In genomic region chrX:53071604-53072417, GRCh38 we compare ENCODE assay signal across 8 cellular contexts. TPM values are rescaled to one million over a fixed set of nuclear protein-coding genes. Genes with fewer than 3 reads are reported as not detected.
DNase-seq lines count a peak whose midpoint lies in the region; ATAC-seq and TF ChIP-seq lines count a peak whose summit lies in the region.

No MANE protein-coding gene starts in this region.

- H3K9me3 ChIP-seq in muscle layer of colon (ENCODE audit: low read length) (no peaks in the 10 kb centered on the region), subcutaneous abdominal adipose tissue (ENCODE audit: control insufficient read depth in 5 of 5, low read length in 5 of 5) (peaks cover 0 to 4% (median 3%) of the 10 kb centered on the region in 5 donors)

- H3K9ac ChIP-seq in muscle layer of colon (ENCODE audit: low read length) (peak overlapping the region; percentile 53), subcutaneous abdominal adipose tissue (ENCODE audit: low read length in 5 of 5) (peak overlapping the region in 1 of 5 donors; percentile 23)

- peak overlapping the region; percentile 53 for H3K4me3 ChIP-seq in epithelial cell of proximal tubule (ENCODE audit: low read depth, low read length)
- peak overlapping the region in 1 of 2 donors; percentile 61 for H3K4me3 ChIP-seq in muscle layer of colon (ENCODE audit: low read depth in 1 of 2, low read length in 2 of 2)
- H3K4me3 ChIP-seq in subcutaneous abdominal adipose tissue (ENCODE audit: low read depth in 1 of 5, low read length in 5 of 5) = peak overlapping the region; percentile 48 to 71 (median 60)

- ATAC-seq in GM19372 (IDR thresholded peaks at IDR 0.05; ENCODE audit: low read depth, unreplicated experiment) (peak; percentile 80), HG03460 (IDR thresholded peaks at IDR 0.05; ENCODE audit: unreplicated experiment) (peak; percentile 83)

- DNase-seq in Caki2 (ENCODE audit: low read depth) = peak; percentile 56
- peak; percentile 57 for DNase-seq in NCI-H748 treated with DMSO at 0.1 percent for 48 hours (lab: John Stamatoyannopoulos, UW)
- DNase-seq in activated CD8-positive, alpha-beta memory T cell treated with anti-CD3 and anti-CD28 coated beads, Interleukin-2, amount 50 U/mL, for 48 hours = peak; percentile 69
- DNase-seq in epithelial cell of proximal tubule (ENCODE audit: low read depth) = no peak

- TF ChIP-seq CTCF in epithelial cell of proximal tubule (conservative IDR thresholded peaks at IDR 0.05; ENCODE audit: low read depth, low read length) = peak; percentile 61

- in situ Hi-C loops in Caki2 (cut with HindIII; ENCODE audit: low pct_unique_long_range_greater_than_20kb, low sequenced_read_pairs) = no loop called here

- H3K27ac ChIP-seq in muscle layer of colon (ENCODE audit: low read depth, low read length) = peak overlapping the region; percentile 44
- H3K27ac ChIP-seq in subcutaneous abdominal adipose tissue (ENCODE audit: low read depth, low read length) = no peak overlapping the region

- H3K36me3 ChIP-seq in muscle layer of colon (ENCODE audit: insufficient read depth, low read length) = no peaks in the 10 kb centered on the region
- H3K36me3 ChIP-seq in subcutaneous abdominal adipose tissue (ENCODE audit: control insufficient read depth in 5 of 5, insufficient read depth in 5 of 5, low read length in 5 of 5) = no peaks in the 10 kb centered on the region

- peaks cover 0 to 8% of the 10 kb centered on the region in 2 donors for H3K27me3 ChIP-seq in muscle layer of colon (ENCODE audit: control insufficient read depth in 1 of 2, insufficient read depth in 2 of 2, low read length in 2 of 2)
- H3K27me3 ChIP-seq in subcutaneous abdominal adipose tissue (ENCODE audit: control insufficient read depth in 5 of 5, insufficient read depth in 4 of 5, low read length in 5 of 5) = peaks cover 0 to 20% (median 5%) of the 10 kb centered on the region in 5 donors

- H3K4me1 ChIP-seq in muscle layer of colon (ENCODE audit: insufficient read depth, low read length) (no peaks in the 10 kb centered on the region), subcutaneous abdominal adipose tissue (ENCODE audit: control insufficient read depth in 5 of 5, insufficient read depth in 5 of 5, low read length in 5 of 5) (peaks cover 0 to 10% (median 5%) of the 10 kb centered on the region in 5 donors)

RNA-seq across cellular contexts. Expression of gene TSPYL2, which starts 10.4 kb away (rescaled TPM):
- 3.0 and 10.2 TPM in 2 replicates for total RNA-seq in Caki2 (2014; rRNA removed; shearing (Covaris generic); ENCODE audit: low replicate concordance)
- total RNA-seq in epithelial cell of proximal tubule = 3.2 and 5.6 TPM in 2 replicates

RNA-seq across cellular contexts. Expression of gene KANTR, which starts 22.1 kb away (rescaled TPM):
- 2.1 and 4.5 TPM in 2 replicates for total RNA-seq in Caki2 (2014; rRNA removed; shearing (Covaris generic); ENCODE audit: low replicate concordance)
- 1.9 and 3.1 TPM in 2 replicates for total RNA-seq in epithelial cell of proximal tubule

RNA-seq across cellular contexts. Expression of gene GPR173, which starts 23.2 kb away (rescaled TPM):
- not detected in 2 replicates for total RNA-seq in Caki2 (2014; rRNA removed; shearing (Covaris generic); ENCODE audit: low replicate concordance)
- 1.5 and 2.2 TPM in 2 replicates for total RNA-seq in epithelial cell of proximal tubule
